ENCODE assay signal across 1 cellular context in genomic region chr6:134510121-134510520, GRCh38.
TF ChIP-seq lines count a peak whose summit lies in the region.

No MANE protein-coding gene starts in this region.

TF ChIP-seq in K562, 482 proteins besides CTCF, POLR2A, EP300 and RAD21 (continued from another document):
- TF ChIP-seq E4F1 (CRISPR knock-in tag; IDR thresholded peaks at IDR 0.05; ENCODE audit: borderline replicate concordance) (no peak), RNF2 (IDR thresholded peaks at IDR 0.05) (no peak), MTF1 (CRISPR knock-in tag; IDR thresholded peaks at IDR 0.05; ENCODE audit: borderline replicate concordance) (no peak), VEZF1 (CRISPR knock-in tag; IDR thresholded peaks at IDR 0.05) (no peak), ZNF197 (CRISPR knock-in tag; IDR thresholded peaks at IDR 0.05; ENCODE audit: low read depth) (peak; percentile 45; the same call in 1 of the 2 replicates), SMARCA5 (IDR thresholded peaks at IDR 0.05) (no peak), ZNF766 (CRISPR knock-in tag; conservative IDR thresholded peaks at IDR 0.05) (0 out of 2 replicates have a peak, but pooled peaks have one; percentile 5), SNAPC5 (CRISPR knock-in tag; IDR thresholded peaks at IDR 0.05) (no peak), NR2C1 (IDR thresholded peaks at IDR 0.05) (no peak), NR2C1 (tag; IDR thresholded peaks at IDR 0.05) (no peak)
